In the genomic region with DNA sequence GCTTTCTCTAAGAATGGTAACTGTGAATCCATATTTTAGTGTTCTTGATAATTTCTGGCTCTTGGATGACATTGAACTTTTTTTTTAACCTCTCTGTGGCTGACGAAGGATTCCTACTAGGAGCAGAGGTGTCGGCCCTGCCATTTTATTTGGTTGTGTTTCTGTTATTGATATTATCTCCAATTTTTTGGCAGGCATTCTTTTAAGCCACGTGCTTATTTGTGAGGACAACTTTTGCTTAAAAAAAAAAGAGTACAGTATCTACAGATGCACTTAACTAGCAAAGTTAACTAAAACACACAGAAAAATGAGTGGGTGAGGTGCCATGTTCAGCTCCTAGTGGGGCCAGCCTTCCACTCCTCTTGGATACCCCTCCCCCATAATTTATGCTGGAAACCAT, we compare ENCODE assay signal across 8 cellular contexts. TPM values are rescaled to one million over a fixed set of nuclear protein-coding genes. Genes with fewer than 3 reads are reported as not detected.
DNase-seq lines count a peak whose midpoint lies in the region; ATAC-seq, FAIRE-seq and TF ChIP-seq lines count a peak whose summit lies in the region.

No MANE protein-coding gene starts in this region.

- TF ChIP-seq CTCF in AG04449 (IDR thresholded peaks at IDR 0.05; ENCODE audit: insufficient read depth, low read length, missing control alignments) (no peak), HFF-Myc (IDR thresholded peaks at IDR 0.05; ENCODE audit: low read depth, low read length, missing control alignments) (no peak), astrocyte of the spinal cord (IDR thresholded peaks at IDR 0.05; ENCODE audit: low read depth, low read length) (no peak)

- no peaks in the 10 kb centered on the region for H3K27me3 ChIP-seq in mucosa of rectum (ENCODE audit: control insufficient read depth in 2 of 2, insufficient read depth in 2 of 2, low read length in 2 of 2)
- no peaks in the 10 kb centered on the region for H3K27me3 ChIP-seq in small intestine (ENCODE audit: control insufficient read depth in 2 of 2, insufficient read depth in 2 of 2, low read length in 2 of 2)

- POLR2A ChIA-PET in AG04449 (lab: Yijun Ruan, JAX), result no interaction called here

- peaks cover 12 to 14% of the 10 kb centered on the region in 2 donors for H3K4me1 ChIP-seq in mucosa of rectum (ENCODE audit: control insufficient read depth in 2 of 2, insufficient read depth in 2 of 2, low read length in 2 of 2)
- no peaks in the 10 kb centered on the region for H3K4me1 ChIP-seq in small intestine (ENCODE audit: control insufficient read depth in 2 of 2, insufficient read depth in 1 of 2, low read depth in 1 of 2, low read length in 1 of 2)

- H3K36me3 ChIP-seq in mucosa of rectum (ENCODE audit: control insufficient read depth in 2 of 2, insufficient read depth in 2 of 2, low read length in 2 of 2), result peaks cover 6 to 9% of the 10 kb centered on the region in 2 donors
- no peaks in the 10 kb centered on the region for H3K36me3 ChIP-seq in small intestine (ENCODE audit: control insufficient read depth in 2 of 2, insufficient read depth in 2 of 2, low read length in 2 of 2)

- H3K27ac ChIP-seq in mucosa of rectum (ENCODE audit: low read depth in 2 of 2, low read length in 2 of 2), result no peak overlapping the region
- no peak overlapping the region for H3K27ac ChIP-seq in small intestine (ENCODE audit: low read depth in 1 of 2, low read length in 1 of 2)

- CTCF ChIA-PET in AG04449 (lab: Yijun Ruan, JAX), result interaction anchor here (0.6 to 14.6 kb wide), 11 partner anchors 9 to 284 kb away, joined by 3 to 430 read pairs (median 8); a partner anchor contains a TSS

- no peaks in the 10 kb centered on the region for H3K9me3 ChIP-seq in mucosa of rectum (ENCODE audit: control insufficient read depth in 2 of 2, low read length in 2 of 2)
- H3K9me3 ChIP-seq in small intestine (ENCODE audit: control insufficient read depth, low read depth), result no peaks in the 10 kb centered on the region

- H3K9ac ChIP-seq in mucosa of rectum (ENCODE audit: low read depth in 1 of 2, low read length in 2 of 2), result peak overlapping the region in 1 of 2 donors; percentile 65

- ATAC-seq in GM19397 (IDR thresholded peaks at IDR 0.05; ENCODE audit: unreplicated experiment), result no peak

- DNase-seq in AG04449 (ENCODE audit: low read depth, low spot score), result no peak
- DNase-seq in HFF-Myc (ENCODE audit: extremely low read depth, low read depth), result no peak
- DNase-seq in astrocyte of the spinal cord (ENCODE audit: low read depth, low spot score), result no peak
- no peak for DNase-seq in AG20443 (ENCODE audit: low spot score)
- DNase-seq in stimulated activated CD4-positive, alpha-beta T cell treated with anti-CD3 and anti-CD28 coated beads, Interleukin-4, amount 100 ng/mL, for 4 hours, result no peak
- DNase-seq in small intestine, result no peak

- no peak for FAIRE-seq in small intestine (lab: Jason Lieb, UNC)

- WGBS in small intestine, 3 donors, result 12 to 31% (median 30%) methylated on average over 3 of the region's 3 CpGs

- H3K4me3 ChIP-seq in AG04449 (ENCODE audit: low read depth, low read length) (peak overlapping the region; percentile 77), HFF-Myc (replicated peaks; ENCODE audit: low read depth, low read length) (peak overlapping the region; percentile 68), astrocyte of the spinal cord (ENCODE audit: low read depth, low read length) (peak overlapping the region; percentile 44), mucosa of rectum (ENCODE audit: low read length in 2 of 2) (peak overlapping the region; percentile 70 to 77), small intestine (ENCODE audit: low read depth in 1 of 2, low read length in 2 of 2) (no peak overlapping the region)

- in situ Hi-C loops in astrocyte of the spinal cord (cut with HindIII; ENCODE audit: low sequenced_read_pairs), result no loop called here

RNA-seq across cellular contexts. Expression of a gene that starts 1.1 kb away (rescaled TPM):
- 1 to 10 TPM; 1.6 to 4.6 (median 1.6) TPM for polyA plus RNA-seq in small intestine

RNA-seq across cellular contexts. Expression of a gene that starts 15.0 kb away (rescaled TPM):
- 1,000 to 10,000 TPM in 2 of 3 donors, 100 to 1,000 TPM in 1; 724 to 2,603 (median 1,707) TPM for polyA plus RNA-seq in small intestine

RNA-seq across cellular contexts. Expression of a gene that starts 43.6 kb away (rescaled TPM):
- polyA plus RNA-seq in small intestine, result 10 to 100 TPM; 13.4 to 20.1 (median 17.8) TPM

RNA-seq across cellular contexts. Expression of a gene that starts 59.5 kb away (rescaled TPM):
- polyA plus RNA-seq in small intestine, result not detected

Comparison
In these comparisons a context has a peak if more than half of its experiments do, and no peak if none do; other contexts are left out.
1. H3K4me3 ChIP-seq: peak in AG04449 (single experiment), HFF-Myc (single experiment), astrocyte of the spinal cord (single experiment) and mucosa of rectum (2 of 2); none in small intestine (0 of 2).